Comparison of ENCODE assay signal across 9 cellular contexts in genomic region chr1:1291611-1292441, GRCh38. TPM values are rescaled to one million over a fixed set of nuclear protein-coding genes. Genes with fewer than 3 reads are reported as not detected.
DNase-seq lines count a peak whose midpoint lies in the region; ATAC-seq and TF ChIP-seq lines count a peak whose summit lies in the region.
"Had no signal": no experiment of that assay in that cellular context is flagged by ENCODE, and none has a peak within 500 bp of the region (broad histone marks: within the 10 kb centered on the region; RNA-seq: fewer than 3 reads in every experiment).

No MANE protein-coding gene starts in this region.

- H3K27ac Mint-ChIP-seq in Calu3 (ENCODE audit: unreplicated experiment): no peak overlapping the region

- H3K9ac ChIP-seq in OCI-LY3 (ENCODE audit: low read length): no peak overlapping the region

- no peaks in the 10 kb centered on the region for H3K9me3 ChIP-seq in OCI-LY3 (ENCODE audit: insufficient read depth, low read length)

- H3K4me2 ChIP-seq in OCI-LY3 (ENCODE audit: low read length): no peak overlapping the region

- H3K4me3 ChIP-seq in OCI-LY3 (ENCODE audit: low read length): no peak overlapping the region

- no peaks in the 10 kb centered on the region for H3K9me3 Mint-ChIP-seq in Calu3 (ENCODE audit: low read depth, unreplicated experiment)
- H3K9me3 Mint-ChIP-seq: IgD-negative memory B cell had no signal

- H3K36me3 ChIP-seq in OCI-LY3 (replicated peaks; ENCODE audit: low read depth, low read length): no peaks in the 10 kb centered on the region

- TF ChIP-seq CTCF in Calu3 (IDR thresholded peaks at IDR 0.05; ENCODE audit: unreplicated experiment) (no peak), OCI-LY3 (IDR thresholded peaks at IDR 0.05; ENCODE audit: low read depth, low read length) (peak; percentile 62)

- peaks cover 22% of the 10 kb centered on the region for H3K36me3 Mint-ChIP-seq in Calu3 (ENCODE audit: insufficient read depth, unreplicated experiment)
- H3K36me3 Mint-ChIP-seq: IgD-negative memory B cell had no signal

- ATAC-seq in HG02610 (IDR thresholded peaks at IDR 0.05; ENCODE audit: unreplicated experiment) (no peak), HG02840 (IDR thresholded peaks at IDR 0.05; ENCODE audit: low FRiP score, unreplicated experiment) (no peak)

- no TSS peak for BruUV-seq in Calu3 (replicated peaks; lab: Mats Ljungman, UMichigan)

- H3K27me3 Mint-ChIP-seq in Calu3 (ENCODE audit: unreplicated experiment): no peaks in the 10 kb centered on the region
- H3K27me3 Mint-ChIP-seq: IgD-negative memory B cell had no signal

- DNase-seq in Calu3 (peak; percentile 82), HT1080 (ENCODE audit: low read depth) (peak; percentile 60), activated T-cell treated with anti-CD3 and anti-CD28 coated beads for 48 hours (ENCODE audit: low read depth) (peak; percentile 55), fibroblast of gingiva (ENCODE audit: low read depth) (peak; percentile 38), non-pigmented ciliary epithelial cell (ENCODE audit: low read depth) (peak; percentile 15)

- no peaks in the 10 kb centered on the region for H3K79me2 ChIP-seq in OCI-LY3 (ENCODE audit: low read length)

- intact Hi-C loops in Calu3 (cut with micrococcal nuclease; ENCODE audit: unreplicated experiment): no loop called here

- no peak overlapping the region for H3K4me3 Mint-ChIP-seq in Calu3 (ENCODE audit: low read depth, unreplicated experiment)
- H3K4me3 Mint-ChIP-seq: IgD-negative memory B cell had no signal

- no peaks in the 10 kb centered on the region for H3K27me3 ChIP-seq in OCI-LY3 (ENCODE audit: low read depth, low read length)

- CTCF ChIA-PET in Calu3 (lab: Charles Lee): interaction anchor here (0.6 to 2.8 kb wide), 9 partner anchors 8 to 232 kb away, joined by 3 to 17 read pairs (median 4); no protein-coding TSS in a partner anchor

- H3K4me1 Mint-ChIP-seq in Calu3 (ENCODE audit: low read depth, unreplicated experiment): no peaks in the 10 kb centered on the region

- no peaks in the 10 kb centered on the region for H3K4me1 ChIP-seq in OCI-LY3 (ENCODE audit: low read length)

- H2AFZ ChIP-seq in OCI-LY3 (ENCODE audit: low read depth, low read length): no peak overlapping the region

- no peak overlapping the region for H3K27ac ChIP-seq in OCI-LY3 (ENCODE audit: low read length)

- no peaks in the 10 kb centered on the region for H4K20me1 ChIP-seq in OCI-LY3 (ENCODE audit: insufficient read depth, low read length)

RNA-seq across cellular contexts. Expression of gene SCNN1D, which starts 11.6 kb away (rescaled TPM):
- 2.5 and 4.1 TPM in 2 replicates for total RNA-seq in Calu3 (2022)
- 0.20 and 0.59 TPM in 2 replicates for total RNA-seq in HT1080 (2014; rRNA removed; shearing (Covaris generic))
- polyA plus RNA-seq in HT1080 (2015; cell fraction: cytosol; rRNA removed): 0.17 and 0.68 TPM in 2 replicates
- 9.7 and 10.0 TPM in 2 replicates for polyA plus RNA-seq in HT1080 (2015; cell fraction: nucleus; rRNA removed)
- polyA plus RNA-seq: IgD-negative memory B cell had no signal

RNA-seq across cellular contexts. Expression of gene ACAP3, which starts 15.9 kb away (rescaled TPM):
- total RNA-seq in Calu3 (2022): 41.1 and 48.3 TPM in 2 replicates
- 28.9 and 34.9 TPM in 2 replicates for total RNA-seq in HT1080 (2014; rRNA removed; shearing (Covaris generic))
- 10.2 and 12.4 TPM in 2 replicates for polyA plus RNA-seq in HT1080 (2015; cell fraction: cytosol; rRNA removed)
- polyA plus RNA-seq in HT1080 (2015; cell fraction: nucleus; rRNA removed): 98.8 and 112 TPM in 2 replicates

RNA-seq across cellular contexts. Expression of gene PUSL1, which starts 16.6 kb away (rescaled TPM):
- total RNA-seq in Calu3 (2022): 22.7 and 24.7 TPM in 2 replicates
- total RNA-seq in HT1080 (2014; rRNA removed; shearing (Covaris generic)): 42.0 and 43.9 TPM in 2 replicates
- 33.3 and 40.5 TPM in 2 replicates for polyA plus RNA-seq in HT1080 (2015; cell fraction: cytosol; rRNA removed)
- 30.0 and 40.0 TPM in 2 replicates for polyA plus RNA-seq in HT1080 (2015; cell fraction: nucleus; rRNA removed)

RNA-seq across cellular contexts. Expression of gene UBE2J2, which starts 18.2 kb away (rescaled TPM):
- total RNA-seq in Calu3 (2022): 45.6 and 50.0 TPM in 2 replicates
- 125 and 139 TPM in 2 replicates for total RNA-seq in HT1080 (2014; rRNA removed; shearing (Covaris generic))
- 74.7 and 83.5 TPM in 2 replicates for polyA plus RNA-seq in HT1080 (2015; cell fraction: cytosol; rRNA removed)
- polyA plus RNA-seq in HT1080 (2015; cell fraction: nucleus; rRNA removed): 73.5 and 74.9 TPM in 2 replicates

RNA-seq across cellular contexts. Expression of gene INTS11, which starts 32.6 kb away (rescaled TPM):
- 110 and 117 TPM in 2 replicates for total RNA-seq in Calu3 (2022)
- 142 and 143 TPM in 2 replicates for total RNA-seq in HT1080 (2014; rRNA removed; shearing (Covaris generic))
- polyA plus RNA-seq in HT1080 (2015; cell fraction: cytosol; rRNA removed): 72.1 and 84.9 TPM in 2 replicates
- polyA plus RNA-seq in HT1080 (2015; cell fraction: nucleus; rRNA removed): 310 and 341 TPM in 2 replicates

Comparison
In these comparisons a context has a peak if more than half of its experiments do, and no peak if none do; other contexts are left out.
1. DNase-seq: peak in every context shown above with its lines; median percentile 82 in Calu3; 60 in HT1080; 55 in activated T-cell treated with anti-CD3 and anti-CD28 coated beads for 48 hours; 38 in fibroblast of gingiva; 15 in non-pigmented ciliary epithelial cell.